In genomic region chr3:141373768-141374526, GRCh38 we compare ENCODE assay signal across 17 cellular contexts. TPM values are rescaled to one million over a fixed set of nuclear protein-coding genes. Genes with fewer than 3 reads are reported as not detected.
DNase-seq lines count a peak whose midpoint lies in the region; ATAC-seq, FAIRE-seq and TF ChIP-seq lines count a peak whose summit lies in the region.
"Had no signal": no experiment of that assay in that cellular context is flagged by ENCODE, and none has a peak within 500 bp of the region (broad histone marks: within the 10 kb centered on the region; RNA-seq: fewer than 3 reads in every experiment).

No MANE protein-coding gene starts in this region.

- DNase-seq in activated CD4-positive, alpha-beta memory T cell treated with anti-CD3 and anti-CD28 coated beads for 36 hours = peak; percentile 48
- no peak for DNase-seq in activated CD4-positive, alpha-beta memory T cell treated with anti-CD3 and anti-CD28 coated beads, Interleukin-2, amount 10 ng/mL, durations not matched to agents 7 days and 5 days
- peak; percentile 5 for DNase-seq in LoVo (ENCODE audit: low spot score)
- DNase-seq in GM12878 (ENCODE audit: low read depth, low spot score) = no peak
- peak; percentile 56 for DNase-seq in renal cortical epithelial cell (ENCODE audit: low read depth)
- DNase-seq: activated B cell treated with CpG ODN at 0.5 μM for 24 hours; body of pancreas; effector memory CD4-positive, alpha-beta T cell; NCI-H1436; NCI-H774; psoas muscle; upper lobe of right lung had no signal

- no peaks in the 10 kb centered on the region for H4K20me1 ChIP-seq in GM12878 (ENCODE audit: control insufficient read depth, insufficient read depth)

- BruUV-seq in GM12878 (replicated peaks; lab: Mats Ljungman, UMichigan) = no TSS peak

- no peaks in the 10 kb centered on the region for H3K27me3 ChIP-seq in GM12878 (replicated peaks in 1 of 2; ENCODE audit: control insufficient read depth in 2 of 2, insufficient read depth in 2 of 2, low read length in 1 of 2)
- H3K27me3 ChIP-seq: body of pancreas, upper lobe of right lung had no signal

- H3K27me3 Mint-ChIP-seq in activated CD4-positive, alpha-beta memory T cell treated with anti-CD3 and anti-CD28 coated beads for 36 hours = no peaks in the 10 kb centered on the region
- no peaks in the 10 kb centered on the region for H3K27me3 Mint-ChIP-seq in activated CD4-positive, alpha-beta memory T cell treated with anti-CD3 and anti-CD28 coated beads, Interleukin-2, amount 10 ng/mL, durations not matched to agents 7 days and 5 days
- H3K27me3 Mint-ChIP-seq: activated B cell treated with CpG ODN at 0.5 μM for 24 hours had no signal

- H3K27ac ChIP-seq in GM12878 (ENCODE audit: control insufficient read depth, insufficient read depth) = peak overlapping the region; percentile 69
- H3K27ac ChIP-seq: body of pancreas, psoas muscle, SK-N-MC, upper lobe of right lung had no signal

- peaks cover 4% of the 10 kb centered on the region; the same call in 2 of the 3 replicates for H3K9me3 ChIP-seq in GM12878 (replicated peaks; ENCODE audit: control insufficient read depth, insufficient read depth, low read length)
- H3K9me3 ChIP-seq: body of pancreas, psoas muscle, upper lobe of right lung had no signal

- no peak for TF ChIP-seq EP300 in GM12878 (IDR thresholded peaks at IDR 0.05; ENCODE audit: borderline replicate concordance in 1 of 2, control insufficient read depth in 1 of 2, low read depth in 2 of 2, low read length in 2 of 2)

- no peak for TF ChIP-seq CTCF in GM12878 (IDR thresholded peaks at IDR 0.05 in 2 of 3, conservative IDR thresholded peaks at IDR 0.05 in 1 of 3; ENCODE audit: control insufficient read depth in 2 of 3, extremely low read depth in 1 of 3, insufficient read depth in 1 of 3, low read depth in 3 of 3, low read length in 3 of 3)

- H3K4me3 Mint-ChIP-seq in activated CD4-positive, alpha-beta memory T cell treated with anti-CD3 and anti-CD28 coated beads for 36 hours = no peak overlapping the region
- H3K4me3 Mint-ChIP-seq in activated CD4-positive, alpha-beta memory T cell treated with anti-CD3 and anti-CD28 coated beads, Interleukin-2, amount 10 ng/mL, durations not matched to agents 7 days and 5 days = no peak overlapping the region
- H3K4me3 Mint-ChIP-seq: activated B cell treated with CpG ODN at 0.5 μM for 24 hours had no signal

- peak overlapping the region; percentile 89 for H3K27ac Mint-ChIP-seq in activated CD4-positive, alpha-beta memory T cell treated with anti-CD3 and anti-CD28 coated beads for 36 hours
- no peak overlapping the region for H3K27ac Mint-ChIP-seq in activated CD4-positive, alpha-beta memory T cell treated with anti-CD3 and anti-CD28 coated beads, Interleukin-2, amount 10 ng/mL, durations not matched to agents 7 days and 5 days

- no peak for FAIRE-seq in GM12878 (lab: Jason Lieb, UNC)
- FAIRE-seq: D721Med had no signal

- in situ Hi-C loops in GM12878 (cut with MboI) = no loop called here

- H3K36me3 Mint-ChIP-seq in activated CD4-positive, alpha-beta memory T cell treated with anti-CD3 and anti-CD28 coated beads for 36 hours = peaks cover 3% of the 10 kb centered on the region
- peaks cover 25% of the 10 kb centered on the region for H3K36me3 Mint-ChIP-seq in activated CD4-positive, alpha-beta memory T cell treated with anti-CD3 and anti-CD28 coated beads, Interleukin-2, amount 10 ng/mL, durations not matched to agents 7 days and 5 days (ENCODE audit: low read depth)

- peaks cover 76% of the 10 kb centered on the region for H3K4me1 Mint-ChIP-seq in activated CD4-positive, alpha-beta memory T cell treated with anti-CD3 and anti-CD28 coated beads for 36 hours (ENCODE audit: low read depth)
- H3K4me1 Mint-ChIP-seq in activated CD4-positive, alpha-beta memory T cell treated with anti-CD3 and anti-CD28 coated beads, Interleukin-2, amount 10 ng/mL, durations not matched to agents 7 days and 5 days = peaks cover 65% of the 10 kb centered on the region

- TF ChIP-seq RAD21 in GM12878 (IDR thresholded peaks at IDR 0.05; ENCODE audit: insufficient read depth, low read depth, low read length) = no peak

- RAD21 ChIA-PET in GM12878 (lab: Charles Lee; ENCODE audit: unreplicated experiment) = interaction anchor here (1.1 to 8.0 kb wide), 14 partner anchors 11 to 654 kb away, joined by 3 to 144 read pairs (median 36); no protein-coding TSS in a partner anchor

- 37% methylated on average over 7 of the region's 7 CpGs for WGBS in GM12878 (ENCODE audit: insufficient coverage, insufficient replicate concordance, low lambda C conversion rate, missing lambda C conversion rate)

- H3K36me3 ChIP-seq in GM12878 (ENCODE audit: control insufficient read depth in 2 of 2, insufficient read depth in 2 of 2, low read length in 1 of 2) = no peaks in the 10 kb centered on the region
- H3K36me3 ChIP-seq: upper lobe of right lung had no signal

- no peak overlapping the region for H3K4me3 ChIP-seq in GM12878
- H3K4me3 ChIP-seq: body of pancreas, psoas muscle, SK-N-MC, upper lobe of right lung had no signal

- H3K79me2 ChIP-seq in GM12878 (ENCODE audit: control insufficient read depth, insufficient read depth, low read length) = peaks cover 21% of the 10 kb centered on the region

- H3K9me3 Mint-ChIP-seq in activated CD4-positive, alpha-beta memory T cell treated with anti-CD3 and anti-CD28 coated beads for 36 hours = no peaks in the 10 kb centered on the region
- H3K9me3 Mint-ChIP-seq in activated CD4-positive, alpha-beta memory T cell treated with anti-CD3 and anti-CD28 coated beads, Interleukin-2, amount 10 ng/mL, durations not matched to agents 7 days and 5 days = peaks cover 2% of the 10 kb centered on the region
- H3K9me3 Mint-ChIP-seq: activated B cell treated with CpG ODN at 0.5 μM for 24 hours had no signal

- POLR2A ChIA-PET in activated CD4-positive, alpha-beta memory T cell treated with anti-CD3 and anti-CD28 coated beads for 36 hours (lab: Charles Lee) = interaction anchor here (0.7 to 3.2 kb wide), 8 partner anchors 10 to 114 kb away, joined by 3 to 31 read pairs (median 7); no protein-coding TSS in a partner anchor
- POLR2A ChIA-PET in activated CD4-positive, alpha-beta memory T cell treated with anti-CD3 and anti-CD28 coated beads, Interleukin-2, amount 10 ng/mL, durations not matched to agents 7 days and 5 days (lab: Charles Lee) = interaction anchor here (1.0 to 18.6 kb wide), 4 partner anchors 10 to 62 kb away, joined by 3 to 320 read pairs (median 32); no protein-coding TSS in a partner anchor
- POLR2A ChIA-PET in GM12878 (lab: Charles Lee) = interaction anchor here (0.6 to 5.3 kb wide), 13 partner anchors 9 to 505 kb away, joined by 3 to 97 read pairs (median 9); no protein-coding TSS in a partner anchor

- intact Hi-C loops in activated CD4-positive, alpha-beta memory T cell treated with anti-CD3 and anti-CD28 coated beads for 36 hours (cut with micrococcal nuclease) = loop anchor here (1.0 to 5.0 kb wide), 4 partner anchors 29 to 363 kb away; partner anchors contain the start of gene RNF7
- intact Hi-C loops in GM12878 (cut with micrococcal nuclease; ENCODE audit: unreplicated experiment) = loop anchor here (5.0 kb wide), 1 partner anchor 37 kb away; no protein-coding TSS in a partner anchor

- SMC1A ChIA-PET in GM12878 (lab: Charles Lee; ENCODE audit: uncharacterized antibody, unreplicated experiment) = interaction anchor here (0.8 to 19.8 kb wide), 14 partner anchors 9 to 79 kb away, joined by 3 to 573 read pairs (median 44); no protein-coding TSS in a partner anchor

- CTCF ChIA-PET in activated CD4-positive, alpha-beta memory T cell treated with anti-CD3 and anti-CD28 coated beads for 36 hours (lab: Charles Lee) = interaction anchor here (0.8 to 6.5 kb wide), 12 partner anchors 10 to 86 kb away, joined by 3 to 63 read pairs (median 4); no protein-coding TSS in a partner anchor
- CTCF ChIA-PET in activated CD4-positive, alpha-beta memory T cell treated with anti-CD3 and anti-CD28 coated beads, Interleukin-2, amount 10 ng/mL, durations not matched to agents 7 days and 5 days (lab: Charles Lee) = interaction anchor here (0.7 to 4.5 kb wide), 4 partner anchors 13 to 68 kb away, joined by 3 to 23 read pairs (median 4); no protein-coding TSS in a partner anchor
- CTCF ChIA-PET in GM12878 (lab: Yijun Ruan, JAX) = interaction anchor here (0.7 to 5.2 kb wide), 13 partner anchors 10 to 80 kb away, joined by 3 to 103 read pairs (median 7); no protein-coding TSS in a partner anchor

- no peak overlapping the region for H3K9ac ChIP-seq in GM12878 (ENCODE audit: control insufficient read depth, insufficient read depth, low read length)

- no peak overlapping the region for H3K4me2 ChIP-seq in GM12878 (ENCODE audit: control insufficient read depth, insufficient read depth)

- ATAC-seq in GM12878 (no peak), HG02610 (IDR thresholded peaks at IDR 0.05; ENCODE audit: unreplicated experiment) (no peak), GM21723 (IDR thresholded peaks at IDR 0.05; ENCODE audit: unreplicated experiment) (no peak), GM19395 (IDR thresholded peaks at IDR 0.05; ENCODE audit: unreplicated experiment) (no peak)
- ATAC-seq: body of pancreas, psoas muscle, upper lobe of right lung had no signal

- TF ChIP-seq POLR2A in GM12878 (IDR thresholded peaks at IDR 0.05; ENCODE audit: low read depth, low read length) = no peak

- H3K4me1 ChIP-seq in GM12878 (ENCODE audit: control insufficient read depth, insufficient read depth, low read length) = peaks cover 85% of the 10 kb centered on the region

- H2AFZ ChIP-seq in GM12878 (ENCODE audit: control insufficient read depth, low read depth, low read length) = no peak overlapping the region

RNA-seq across cellular contexts. Expression of gene ZBTB38, which starts 5.6 kb away (rescaled TPM):
- 10 to 100 TPM; 64.7 to 66.4 TPM for total RNA-seq in activated CD4-positive, alpha-beta memory T cell treated with anti-CD3 and anti-CD28 coated beads for 36 hours
- total RNA-seq in activated CD4-positive, alpha-beta memory T cell treated with anti-CD3 and anti-CD28 coated beads, Interleukin-2, amount 10 ng/mL, durations not matched to agents 7 days and 5 days = 10 to 100 TPM; 36.0 to 39.6 TPM
- total RNA-seq in GM12878 (2013; cell fraction: nucleolus; rRNA removed) = 322 and 349 TPM in 2 replicates
- 99.6 and 121 TPM in 2 replicates for total RNA-seq in GM12878 (2014; rRNA removed)
- 115 and 120 TPM in 2 replicates for total RNA-seq in GM12878 (2014; rRNA removed; fragmentation: Illumina TruSeq; extraction: Trizol)
- total RNA-seq in GM12878 (2021) = 107 TPM in 2 replicates
- 41.0 TPM for polyA plus RNA-seq in GM12878 (2011; ENCODE audit: low read depth)
- polyA plus RNA-seq in GM12878 (2011; rRNA removed) = 63.3 and 66.4 TPM in 2 replicates
- polyA plus RNA-seq in GM12878 (2011; cell fraction: cytosol; rRNA removed) = 39.5 and 46.7 TPM in 2 replicates
- polyA plus RNA-seq in GM12878 (2011; cell fraction: nucleus; rRNA removed) = 79.0 and 87.0 TPM in 2 replicates
- polyA plus RNA-seq in GM12878 (2012) = 34.3 and 59.6 TPM in 2 replicates
- 91.5 and 109 TPM in 2 replicates for polyA plus RNA-seq in GM12878 (2014; fragmentation: Illumina TruSeq; extraction: Trizol)
- polyA plus RNA-seq in GM12878 (2014; fragmentation: Nextera tagmentation; extraction: Ambion mirVana) = 10 to 100 TPM; 34.2 to 53.6 TPM
- 45.4 and 50.3 TPM in 2 replicates for polyA plus RNA-seq in GM12878 (2014; rRNA removed)
- 10 to 100 TPM; 85.8 to 97.5 TPM for polyA plus RNA-seq in GM12878 (2016; fragmentation: Nextera tagmentation; extraction: Ambion mirVana)
- polyA minus RNA-seq in GM12878 (2011; rRNA and poly(A)+ RNA removed) = 168 and 259 TPM in 2 replicates
- 57.7 and 59.8 TPM in 2 replicates for polyA minus RNA-seq in GM12878 (2011; cell fraction: cytosol; rRNA and poly(A)+ RNA removed)
- polyA minus RNA-seq in GM12878 (2011; cell fraction: nucleus; rRNA and poly(A)+ RNA removed) = 151 and 195 TPM in 2 replicates
- total RNA-seq in renal cortical epithelial cell = 213 and 340 TPM in 2 replicates

Comparison
In these comparisons a context has a peak if more than half of its experiments do, and no peak if none do; other contexts are left out.
1. DNase-seq: peak in activated CD4-positive, alpha-beta memory T cell treated with anti-CD3 and anti-CD28 coated beads for 36 hours (single experiment), LoVo (single experiment) and renal cortical epithelial cell (single experiment); none in activated CD4-positive, alpha-beta memory T cell treated with anti-CD3 and anti-CD28 coated beads, Interleukin-2, amount 10 ng/mL, durations not matched to agents 7 days and 5 days (single experiment) and GM12878 (single experiment).